In the genomic region with DNA sequence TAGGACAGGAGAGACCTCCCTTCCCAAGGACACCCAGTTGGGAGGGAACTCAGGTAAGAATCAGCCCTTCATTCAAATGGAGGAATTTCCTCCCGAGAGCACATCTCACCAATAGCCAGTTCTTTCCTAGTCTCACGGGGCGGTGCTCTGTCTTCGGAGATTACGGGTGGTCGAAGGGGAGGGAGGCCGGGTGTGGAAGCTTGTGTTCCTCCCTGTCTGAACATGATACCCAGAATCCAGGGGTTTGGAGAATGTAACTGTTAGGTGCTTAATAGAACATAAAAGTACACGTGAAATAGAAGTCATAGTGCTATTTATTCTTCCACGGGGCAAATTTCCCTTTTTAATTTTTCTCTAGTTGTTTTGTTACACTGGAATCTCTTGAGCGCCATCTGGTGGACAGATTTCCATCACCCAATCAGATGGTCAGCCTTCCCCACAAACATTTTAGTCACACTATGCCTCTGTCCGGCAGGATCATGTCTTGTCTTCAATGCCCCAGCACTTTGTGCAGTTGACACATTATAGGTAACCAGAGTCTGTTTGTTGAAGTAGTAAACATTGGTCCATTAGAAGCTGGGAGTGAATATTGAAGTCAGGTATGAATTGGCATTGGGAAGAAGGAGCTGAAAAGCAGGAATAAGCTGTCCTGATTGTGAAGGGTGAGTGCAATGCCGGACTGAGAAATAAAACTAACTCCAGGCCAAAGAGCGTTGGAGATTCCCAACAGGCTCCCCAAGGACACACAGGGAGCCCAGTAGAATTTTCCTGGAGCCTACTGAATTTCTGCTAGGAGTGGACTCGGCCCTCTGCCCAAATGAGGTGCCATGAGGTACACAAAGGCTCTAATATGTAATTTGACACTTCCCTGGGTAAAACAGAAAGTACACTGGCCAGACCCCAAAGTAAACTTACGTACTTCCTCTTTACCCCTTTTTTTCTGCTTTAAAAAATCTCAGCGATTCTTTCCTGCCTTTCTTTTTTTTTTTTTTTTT, we compare ENCODE assay signal across 8 cellular contexts. TPM values are rescaled to one million over a fixed set of nuclear protein-coding genes. Genes with fewer than 3 reads are reported as not detected.
DNase-seq lines count a peak whose midpoint lies in the region; ATAC-seq and TF ChIP-seq lines count a peak whose summit lies in the region.

No MANE protein-coding gene starts in this region.

- no peaks in the 10 kb centered on the region for H3K9me3 ChIP-seq in duodenal mucosa (ENCODE audit: control insufficient read depth in 1 of 2, low read length in 2 of 2)
- no peaks in the 10 kb centered on the region for H3K9me3 ChIP-seq in lower lobe of right lung

- H3K36me3 ChIP-seq in duodenal mucosa (ENCODE audit: control insufficient read depth in 1 of 2, insufficient read depth in 2 of 2, low read length in 2 of 2) = no peaks in the 10 kb centered on the region
- no peaks in the 10 kb centered on the region for H3K36me3 ChIP-seq in lower lobe of right lung

- H3K9ac ChIP-seq in duodenal mucosa (ENCODE audit: low read depth in 1 of 2, low read length in 2 of 2) = peak overlapping the region; percentile 38 to 41

- intact Hi-C loops in lower lobe of right lung (cut with DNase I) = no loop called here

- DNase-seq in GM12865 (ENCODE audit: low read depth) (peak; percentile 90), NCI-H526 treated with DMSO at 0.1 percent for 48 hours (lab: John Stamatoyannopoulos, UW) (peak; percentile 92), lower lobe of right lung (peak; percentile 60)
- DNase-seq in activated CD4-positive, alpha-beta T cell treated with anti-CD3 and anti-CD28 coated beads, Interleukin-2, amount 50 U/mL, for 4 hours = peak; percentile 49 to 53
- peak; percentile 17 to 40 (median 23) for DNase-seq in stimulated activated CD4-positive, alpha-beta T cell treated with anti-CD3 and anti-CD28 coated beads, TNF-alpha, amount 100 ng/mL, for 4 hours (ENCODE audit: low read depth in 3 of 3)

- peak; percentile 68 for ATAC-seq in HG03442 (IDR thresholded peaks at IDR 0.05; ENCODE audit: unreplicated experiment)
- ATAC-seq in lower lobe of right lung = peak; percentile 88 to 91
- ATAC-seq in GM18520 (IDR thresholded peaks at IDR 0.05; ENCODE audit: unreplicated experiment) = no peak

- peak overlapping the region; percentile 50 for H3K4me3 ChIP-seq in GM12865 (ENCODE audit: low read depth, low read length)
- peak overlapping the region; percentile 73 to 85 for H3K4me3 ChIP-seq in duodenal mucosa (ENCODE audit: low read depth in 1 of 2, low read length in 2 of 2)
- H3K4me3 ChIP-seq in lower lobe of right lung = peak overlapping the region; percentile 44

- peak; percentile 68 for TF ChIP-seq CTCF in GM12865 (IDR thresholded peaks at IDR 0.05; ENCODE audit: insufficient read depth, low read depth, low read length, missing control alignments)
- peak; percentile 87 for TF ChIP-seq CTCF in lower lobe of right lung (IDR thresholded peaks at IDR 0.05)

- no peak overlapping the region for H3K27ac ChIP-seq in duodenal mucosa (ENCODE audit: low read depth, low read length)
- peak overlapping the region; percentile 43 for H3K27ac ChIP-seq in lower lobe of right lung

- H3K4me1 ChIP-seq in duodenal mucosa (ENCODE audit: control insufficient read depth in 1 of 2, insufficient read depth in 2 of 2, low read length in 2 of 2) (peaks cover 5 to 7% of the 10 kb centered on the region in 2 donors), lower lobe of right lung (peaks cover 5% of the 10 kb centered on the region)

- H3K27me3 ChIP-seq in duodenal mucosa (ENCODE audit: control insufficient read depth in 1 of 2, insufficient read depth in 2 of 2, low read length in 2 of 2) (peaks cover 0 to 3% of the 10 kb centered on the region in 2 donors), lower lobe of right lung (ENCODE audit: low read depth) (no peaks in the 10 kb centered on the region)

RNA-seq across cellular contexts. Expression of a gene that starts 27.6 kb away (rescaled TPM):
- total RNA-seq in lower lobe of right lung = 8.7 TPM

RNA-seq across cellular contexts. Expression of a gene that starts 36.1 kb away (rescaled TPM):
- 60.8 TPM for total RNA-seq in lower lobe of right lung

Comparison
In these comparisons a context has a peak if more than half of its experiments do, and no peak if none do; other contexts are left out.
1. DNase-seq: peak in every context shown above with its lines; median percentile 92 in NCI-H526 treated with DMSO at 0.1 percent for 48 hours; 90 in GM12865; 60 in lower lobe of right lung; 51 in activated CD4-positive, alpha-beta T cell treated with anti-CD3 and anti-CD28 coated beads, Interleukin-2, amount 50 U/mL, for 4 hours; 23 in stimulated activated CD4-positive, alpha-beta T cell treated with anti-CD3 and anti-CD28 coated beads, TNF-alpha, amount 100 ng/mL, for 4 hours.